8 cellular contexts compared by ENCODE assay signal in genomic region chr16:8868272-8869211, GRCh38. TPM values are rescaled to one million over a fixed set of nuclear protein-coding genes. Genes with fewer than 3 reads are reported as not detected.
DNase-seq lines count a peak whose midpoint lies in the region; ATAC-seq and TF ChIP-seq lines count a peak whose summit lies in the region.

Gene CARHSP1, minus strand, starts transcription at chr16:8869006. Its CDS starts 9,678 bp downstream, at chr16:8859328.

- peak within 1 kb of the TSS; percentile 71 for H3K18ac ChIP-seq in trophoblast cell (ENCODE audit: low read length)

- H4K91ac ChIP-seq in trophoblast cell (ENCODE audit: low read depth, low read length): peak within 1 kb of the TSS; percentile 91

- H4K20me1 ChIP-seq in SU-DHL-6 (ENCODE audit: low read depth, low read length): peaks cover 4% of the 10 kb centered on the region; the same call in 1 of the 2 replicates

- intact Hi-C loops in Right ventricle myocardium inferior (cut with DNase I) (loop anchor here (5.0 kb wide), 1 partner anchor 71 kb away; the partner anchor contains the start of genes PMM2 and TMEM186), transverse colon (cut with DNase I; ENCODE audit: low total_unique reads) (no loop called here)

- H3K4me3 ChIP-seq in GM12864 (ENCODE audit: low read depth, low read length) (peak within 1 kb of the TSS; percentile 93), SU-DHL-6 (ENCODE audit: insufficient read depth, low read length, poor library complexity, severe bottlenecking) (peak within 1 kb of the TSS; percentile 82), trophoblast cell (ENCODE audit: low read depth, low read length) (peak within 1 kb of the TSS; percentile 85), transverse colon (peak within 1 kb of the TSS; percentile 54 to 85 (median 58))

- TF ChIP-seq EP300 in transverse colon (IDR thresholded peaks at IDR 0.05; ENCODE audit: low read depth): no peak

- H3K27ac ChIP-seq in SU-DHL-6 (ENCODE audit: low read depth, low read length): peak within 1 kb of the TSS; percentile 84
- H3K27ac ChIP-seq in trophoblast cell (ENCODE audit: low read depth, low read length): peak within 1 kb of the TSS; percentile 88
- H3K27ac ChIP-seq in transverse colon: peak within 1 kb of the TSS; percentile 92 to 96 (median 94)

- H3K36me3 ChIP-seq in SU-DHL-6 (ENCODE audit: low read length) (no peaks in the 10 kb centered on the region), trophoblast cell (ENCODE audit: control insufficient read depth in 1 of 2, insufficient read depth in 2 of 2, low read length in 2 of 2) (peaks cover 7 to 9% of the 10 kb centered on the region in 2 experiments), transverse colon (no peaks in the 10 kb centered on the region)

- H2AK5ac ChIP-seq in trophoblast cell (ENCODE audit: low read length): peak within 1 kb of the TSS; percentile 58

- H3K23ac ChIP-seq in trophoblast cell (ENCODE audit: low read length): no peak within 1 kb of the TSS

- no peaks in the 10 kb centered on the region for H3K9me3 Mint-ChIP-seq in activated naive CD8-positive, alpha-beta T cell treated with anti-CD3 and anti-CD28 coated beads, Interleukin-2, amount 10 ng/mL, durations not matched to agents 7 days and 5 days

- H3K4me3 Mint-ChIP-seq in activated naive CD8-positive, alpha-beta T cell treated with anti-CD3 and anti-CD28 coated beads, Interleukin-2, amount 10 ng/mL, durations not matched to agents 7 days and 5 days: peak within 1 kb of the TSS; percentile 96

- POLR2A ChIA-PET in activated naive CD8-positive, alpha-beta T cell treated with anti-CD3 and anti-CD28 coated beads, Interleukin-2, amount 10 ng/mL, durations not matched to agents 7 days and 5 days (lab: Charles Lee): interaction anchor here (0.7 to 3.5 kb wide), 21 partner anchors 10 to 266 kb away, joined by 3 to 44 read pairs (median 6); partner anchors contain the start of genes HAPSTR1, LITAFD, PMM2 and TMEM186

- no peak for TF ChIP-seq CTCF in GM12864 (IDR thresholded peaks at IDR 0.05; ENCODE audit: low read depth, low read length, missing control alignments)
- no peak for TF ChIP-seq CTCF in SU-DHL-6 (IDR thresholded peaks at IDR 0.05; ENCODE audit: insufficient read depth, low read length, poor library complexity, severe bottlenecking)
- TF ChIP-seq CTCF in transverse colon (IDR thresholded peaks at IDR 0.05): no peak

- H3K27me3 ChIP-seq in SU-DHL-6 (ENCODE audit: low read length): no peaks in the 10 kb centered on the region
- no peaks in the 10 kb centered on the region for H3K27me3 ChIP-seq in trophoblast cell (ENCODE audit: insufficient read depth, low read length)
- no peaks in the 10 kb centered on the region for H3K27me3 ChIP-seq in transverse colon

- H3K79me1 ChIP-seq in trophoblast cell (ENCODE audit: low read length): peaks cover 25% of the 10 kb centered on the region

- H2BK12ac ChIP-seq in trophoblast cell (ENCODE audit: low read length): peak within 1 kb of the TSS; percentile 25

- DNase-seq in GM12864 (ENCODE audit: low read depth) (peak; percentile 70), NCI-H1105 treated with DMSO at 0.1 percent for 48 hours (lab: John Stamatoyannopoulos, UW) (peak; percentile 79), Right ventricle myocardium inferior (ENCODE audit: missing footprints) (peak; percentile 93), trophoblast cell (peak; percentile 84 to 86), transverse colon (peak; percentile 90)
- peak; percentile 89 for DNase-seq in activated naive CD8-positive, alpha-beta T cell treated with anti-CD3 and anti-CD28 coated beads, Interleukin-2, amount 10 ng/mL, durations not matched to agents 7 days and 5 days

- H3K79me2 ChIP-seq in SU-DHL-6 (ENCODE audit: insufficient read depth, low read length): peaks cover 46% of the 10 kb centered on the region
- H3K79me2 ChIP-seq in trophoblast cell (ENCODE audit: control insufficient read depth, insufficient read depth, low read length, poor library complexity): peaks cover 34% of the 10 kb centered on the region

- peak; percentile 68 for ATAC-seq in HG02642 (IDR thresholded peaks at IDR 0.05; ENCODE audit: poor library complexity, unreplicated experiment)
- peak; percentile 76 for ATAC-seq in activated naive CD8-positive, alpha-beta T cell treated with anti-CD3 and anti-CD28 coated beads, Interleukin-2, amount 10 ng/mL, durations not matched to agents 7 days and 5 days (ENCODE audit: low read depth)
- peak; percentile 92 for ATAC-seq in Right ventricle myocardium inferior

- H3F3A ChIP-seq in SU-DHL-6 (ENCODE audit: insufficient read depth): peaks cover 9% of the 10 kb centered on the region; the same call in 1 of the 2 replicates

- H3K9me3 ChIP-seq in SU-DHL-6 (ENCODE audit: insufficient read depth, low read length) (no peaks in the 10 kb centered on the region), trophoblast cell (ENCODE audit: insufficient read depth, low read depth, low read length) (no peaks in the 10 kb centered on the region), transverse colon (no peaks in the 10 kb centered on the region)

- H2AFZ ChIP-seq in SU-DHL-6 (ENCODE audit: low read depth, low read length, severe bottlenecking): peak within 1 kb of the TSS; percentile 76
- H2AFZ ChIP-seq in trophoblast cell (ENCODE audit: insufficient read depth, low read length, poor library complexity): peak within 1 kb of the TSS; percentile 30

- peak within 1 kb of the TSS; percentile 73 for H4K8ac ChIP-seq in trophoblast cell (ENCODE audit: low read depth, low read length)

- peak within 1 kb of the TSS; percentile 93 for H3K4ac ChIP-seq in trophoblast cell (ENCODE audit: low read depth, low read length)

- H3K27ac Mint-ChIP-seq in activated naive CD8-positive, alpha-beta T cell treated with anti-CD3 and anti-CD28 coated beads, Interleukin-2, amount 10 ng/mL, durations not matched to agents 7 days and 5 days: peak within 1 kb of the TSS; percentile 97

- peak; percentile 87 for TF ChIP-seq POLR2A in transverse colon (IDR thresholded peaks at IDR 0.05)

- H3K27me3 Mint-ChIP-seq in activated naive CD8-positive, alpha-beta T cell treated with anti-CD3 and anti-CD28 coated beads, Interleukin-2, amount 10 ng/mL, durations not matched to agents 7 days and 5 days: no peaks in the 10 kb centered on the region

- in situ Hi-C loops in transverse colon (cut with MboI; ENCODE audit: low pct_ligation_motif_present in 1 of 4, low pct_unique_long_range_greater_than_20kb in 1 of 4, low sequenced_read_pairs in 3 of 4): no loop called here

- H3K4me2 ChIP-seq in SU-DHL-6 (ENCODE audit: low read depth, low read length, poor library complexity, severe bottlenecking) (peak within 1 kb of the TSS; percentile 93), trophoblast cell (ENCODE audit: low read length) (peak within 1 kb of the TSS; percentile 96)

- H2BK5ac ChIP-seq in trophoblast cell (ENCODE audit: low read depth, low read length, poor library complexity): peak within 1 kb of the TSS; percentile 77

- H3K4me1 ChIP-seq in trophoblast cell (ENCODE audit: control insufficient read depth in 1 of 2, insufficient read depth in 2 of 2, low read length in 2 of 2) (peaks cover 23 to 31% of the 10 kb centered on the region in 2 experiments), transverse colon (peaks cover 35 to 63% (median 45%) of the 10 kb centered on the region in 4 donors)

- H3K4me1 Mint-ChIP-seq in activated naive CD8-positive, alpha-beta T cell treated with anti-CD3 and anti-CD28 coated beads, Interleukin-2, amount 10 ng/mL, durations not matched to agents 7 days and 5 days: peaks cover 39% of the 10 kb centered on the region

- H3K9me2 ChIP-seq in SU-DHL-6 (replicated peaks; ENCODE audit: insufficient read depth, low read length): no peaks in the 10 kb centered on the region

- WGBS in trophoblast cell (ENCODE audit: extremely low coverage, insufficient coverage, insufficient read length): no CpG with 5 or more reads among the region's 92 CpGs
- WGBS in transverse colon (ENCODE audit: low coverage in 1 of 2), 2 donors: 2% methylated on average over 20 of the region's 92 CpGs; no CpG with 5 or more reads in 1 of the 2 donors

- H4K12ac ChIP-seq in trophoblast cell (ENCODE audit: low read depth, low read length): peak within 1 kb of the TSS; percentile 54

- H2BK120ac ChIP-seq in trophoblast cell (ENCODE audit: insufficient read depth, low read length, poor library complexity): peak within 1 kb of the TSS; percentile 87

- H3K9ac ChIP-seq in SU-DHL-6 (ENCODE audit: low read length) (peak within 1 kb of the TSS; percentile 90), trophoblast cell (ENCODE audit: low read length) (peak within 1 kb of the TSS; percentile 95)

- peaks cover 17% of the 10 kb centered on the region for H3K36me3 Mint-ChIP-seq in activated naive CD8-positive, alpha-beta T cell treated with anti-CD3 and anti-CD28 coated beads, Interleukin-2, amount 10 ng/mL, durations not matched to agents 7 days and 5 days

- peak within 1 kb of the TSS; percentile 90 for H3K14ac ChIP-seq in trophoblast cell (ENCODE audit: low read length)

RNA-seq across cellular contexts. Expression of gene CARHSP1, which starts in this region (rescaled TPM):
- 100 to 1,000 TPM; 157 to 173 TPM for total RNA-seq in activated naive CD8-positive, alpha-beta T cell treated with anti-CD3 and anti-CD28 coated beads, Interleukin-2, amount 10 ng/mL, durations not matched to agents 7 days and 5 days
- 32.7 TPM for total RNA-seq in Right ventricle myocardium inferior
- 111 TPM in 2 replicates for polyA plus RNA-seq in trophoblast cell (2013)
- 10 to 100 TPM; 11.6 to 61.7 (median 39.6) TPM for total RNA-seq in transverse colon

Comparison
In these comparisons a context has a peak if more than half of its experiments do, and no peak if none do; other contexts are left out.
1. Peak in every context shown above with its lines: DNase-seq, ATAC-seq, H3K4me3 ChIP-seq and H3K27ac ChIP-seq.